ENCODE assay signal across 13 cellular contexts in genomic region chr11:31645747-31646146, GRCh38.
A peak's percentile ranks its signal among the peaks of the same experiment; 100 is the strongest.
DNase-seq lines count a peak whose midpoint lies in the region; ATAC-seq and TF ChIP-seq lines count a peak whose summit lies in the region.
"Had no signal": no experiment of that assay in that cellular context is flagged by ENCODE, and none has a peak within 500 bp of the region (broad histone marks: within the 10 kb centered on the region; RNA-seq: fewer than 3 reads in every experiment).

No MANE protein-coding gene starts in this region.

- peaks cover 17% of the 10 kb centered on the region for H3K4me1 ChIP-seq in osteoblast (ENCODE audit: insufficient read depth, low read length)

- H2AFZ ChIP-seq in osteoblast (ENCODE audit: low read length) = no peak overlapping the region

- intact Hi-C loops in CD4-positive, alpha-beta T cell (cut with DNase I, micrococcal nuclease) = no loop called here

- DNase-seq in EL = peak; percentile 85
- peak; percentile 46 for DNase-seq in NCI-H69 (lab: John Stamatoyannopoulos, UW)
- peak; percentile 74 for DNase-seq in dermis blood vessel endothelial cell
- DNase-seq in osteoblast (ENCODE audit: insufficient read length, low spot score, missing footprints) = peak; percentile 1
- no peak for DNase-seq in WERI-Rb-1
- no peak for DNase-seq in CD4-positive, alpha-beta T cell
- DNase-seq in NCI-H510A treated with DMSO at 0.1 percent for 48 hours (lab: John Stamatoyannopoulos, UW) = no peak
- DNase-seq: activated T-cell treated with anti-CD3 and anti-CD28 coated beads, Interleukin-2, amount 50 U/mL, for 1 hour; DMS79; occipital lobe; T-helper 2 cell had no signal

- no peaks in the 10 kb centered on the region for H4K20me1 ChIP-seq in osteoblast (ENCODE audit: insufficient read depth, low read length)

- H3K9me3 Mint-ChIP-seq in CD4-positive, alpha-beta T cell = no peaks in the 10 kb centered on the region
- H3K9me3 Mint-ChIP-seq: dendritic cell treated with granulocyte-macrophage colony-stimulating factor and Interleukin-4, amounts not matched to agents 40 ng/mL and 50 ng/mL, for 4 days had no signal

- TF ChIP-seq CTCF in osteoblast (IDR thresholded peaks at IDR 0.05; ENCODE audit: extremely low read depth, low read depth, low read length) (no peak), WERI-Rb-1 (IDR thresholded peaks at IDR 0.05; ENCODE audit: low read depth, low read length) (no peak)
- TF ChIP-seq CTCF in CD4-positive, alpha-beta T cell (IDR thresholded peaks at IDR 0.05) = no peak

- H3K27ac ChIP-seq in osteoblast (ENCODE audit: low read depth, low read length) (peak overlapping the region; percentile 50), WERI-Rb-1 (no peak overlapping the region)
- no peak overlapping the region for H3K27ac ChIP-seq in CD4-positive, alpha-beta T cell (ENCODE audit: low read depth, low read length)

- H3K4me2 ChIP-seq in osteoblast (ENCODE audit: insufficient read depth, low read length) = peak overlapping the region; percentile 45

- H3K27me3 Mint-ChIP-seq in CD4-positive, alpha-beta T cell = no peaks in the 10 kb centered on the region
- H3K27me3 Mint-ChIP-seq: dendritic cell treated with granulocyte-macrophage colony-stimulating factor and Interleukin-4, amounts not matched to agents 40 ng/mL and 50 ng/mL, for 4 days had no signal

- H3K4me3 ChIP-seq in osteoblast (ENCODE audit: insufficient read depth, low read length) = no peak overlapping the region
- H3K4me3 ChIP-seq in WERI-Rb-1 (ENCODE audit: low read depth, low read length) = no peak overlapping the region

- H3K27me3 ChIP-seq in osteoblast (ENCODE audit: insufficient read depth, low read length) (no peaks in the 10 kb centered on the region), WERI-Rb-1 (ENCODE audit: insufficient read depth, low read depth, severe bottlenecking) (no peaks in the 10 kb centered on the region)
- no peaks in the 10 kb centered on the region for H3K27me3 ChIP-seq in CD4-positive, alpha-beta T cell (ENCODE audit: control insufficient read depth, insufficient read depth, low read length)

- no peaks in the 10 kb centered on the region for H3K36me3 ChIP-seq in osteoblast (ENCODE audit: insufficient read depth, low read length)
- H3K36me3 ChIP-seq in WERI-Rb-1 = no peaks in the 10 kb centered on the region

- H3K79me2 ChIP-seq in osteoblast (ENCODE audit: insufficient read depth, low read length) = no peaks in the 10 kb centered on the region

- H3K27ac Mint-ChIP-seq in CD4-positive, alpha-beta T cell = no peak overlapping the region
- H3K27ac Mint-ChIP-seq: dendritic cell treated with granulocyte-macrophage colony-stimulating factor and Interleukin-4, amounts not matched to agents 40 ng/mL and 50 ng/mL, for 4 days had no signal

- no peaks in the 10 kb centered on the region for H3K4me1 Mint-ChIP-seq in CD4-positive, alpha-beta T cell (ENCODE audit: low read depth)

- CTCF ChIA-PET in CD4-positive, alpha-beta T cell (lab: Charles Lee) = interaction anchor here (0.6 kb wide), 1 partner anchor 26 kb away, joined by 3 read pairs; no protein-coding TSS in a partner anchor

- POLR2A ChIA-PET in CD4-positive, alpha-beta T cell (lab: Charles Lee) = no interaction called here

- H3K4me3 Mint-ChIP-seq in CD4-positive, alpha-beta T cell = no peak overlapping the region
- H3K4me3 Mint-ChIP-seq: dendritic cell treated with granulocyte-macrophage colony-stimulating factor and Interleukin-4, amounts not matched to agents 40 ng/mL and 50 ng/mL, for 4 days had no signal

- ATAC-seq in CD4-positive, alpha-beta T cell (ENCODE audit: poor library complexity) = no peak
- no peak for ATAC-seq in activated CD4-positive, CD25-positive, alpha-beta regulatory T cell treated with anti-CD3 and anti-CD28 coated beads, Interleukin-2, amount 50 U/mL, for 24 hours

- peaks cover 28% of the 10 kb centered on the region for H3K36me3 Mint-ChIP-seq in CD4-positive, alpha-beta T cell (ENCODE audit: low read depth)

- H3K9me3 ChIP-seq in osteoblast (ENCODE audit: low read depth, low read length) (no peaks in the 10 kb centered on the region), WERI-Rb-1 (ENCODE audit: severe bottlenecking) (no peaks in the 10 kb centered on the region)
- no peaks in the 10 kb centered on the region for H3K9me3 ChIP-seq in CD4-positive, alpha-beta T cell (ENCODE audit: control insufficient read depth, low read length)

Comparison
In these comparisons a context has a peak if more than half of its experiments do, and no peak if none do; other contexts are left out.
1. DNase-seq: peak in EL (single experiment), NCI-H69 (single experiment), dermis blood vessel endothelial cell (single experiment) and osteoblast (single experiment); none in WERI-Rb-1 (single experiment), CD4-positive, alpha-beta T cell (0 of 10) and NCI-H510A treated with DMSO at 0.1 percent for 48 hours (single experiment).